23 cellular contexts compared by ENCODE assay signal in the genomic region with DNA sequence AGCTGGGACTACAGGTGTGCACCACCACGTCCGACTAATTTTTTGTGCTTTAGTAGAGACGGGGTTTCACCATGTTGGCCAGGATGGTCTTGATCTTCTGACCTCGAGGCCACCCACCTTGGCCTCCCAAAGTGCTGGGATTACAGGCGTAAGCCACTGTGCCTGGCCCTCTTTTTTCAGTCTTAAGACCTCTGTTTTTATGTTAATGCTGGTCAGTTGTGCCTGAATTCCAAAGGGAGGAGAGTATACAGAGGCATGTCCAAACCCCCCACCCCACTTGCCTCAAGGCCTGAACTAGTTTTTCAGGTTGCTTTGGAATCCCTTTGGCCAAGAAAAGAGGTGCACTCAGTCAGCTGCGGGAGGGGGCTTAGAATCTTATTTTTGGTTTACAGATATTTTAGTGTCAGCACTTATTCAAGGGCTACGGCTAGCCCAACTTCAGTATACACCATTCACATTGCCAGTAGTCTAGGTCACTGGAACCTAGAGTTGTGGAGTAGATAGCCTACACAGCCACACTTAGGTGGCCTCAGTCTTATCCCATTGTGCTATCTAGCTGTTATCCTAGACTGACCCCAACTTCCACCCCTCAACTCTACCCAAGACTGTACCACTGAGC.
A peak's percentile ranks its signal among the peaks of the same experiment; 100 is the strongest.
DNase-seq lines count a peak whose midpoint lies in the region; ATAC-seq, FAIRE-seq and TF ChIP-seq lines count a peak whose summit lies in the region.
"Had no signal": no experiment of that assay in that cellular context is flagged by ENCODE, and none has a peak within 500 bp of the region (broad histone marks: within the 10 kb centered on the region; RNA-seq: fewer than 3 reads in every experiment).

No MANE protein-coding gene starts in this region.

- peaks cover 0 to 4% (median 3%) of the 10 kb centered on the region in 3 experiments; a peak in 2 of 7 replicates for H3K36me3 Mint-ChIP-seq in H9 (ENCODE audit: insufficient read depth in 1 of 3, low read depth in 3 of 3)
- H3K36me3 Mint-ChIP-seq in type B pancreatic cell, result no peaks in the 10 kb centered on the region

- H3K27me3 ChIP-seq in H9 (ENCODE audit: insufficient read depth, low read length) (no peaks in the 10 kb centered on the region), bronchial epithelial cell (ENCODE audit: control insufficient read depth, insufficient read depth, low read length) (no peaks in the 10 kb centered on the region), stomach (no peaks in the 10 kb centered on the region)

- peaks cover 9% of the 10 kb centered on the region; the same call in 1 of the 2 replicates for H3K4me1 ChIP-seq in H9 (ENCODE audit: insufficient read depth, low read length)
- peaks cover 0 to 15% (median 8%) of the 10 kb centered on the region in 4 donors for H3K4me1 ChIP-seq in stomach

- no CpG with 5 or more reads among the region's 7 CpGs for WGBS in H9 (ENCODE audit: extremely low coverage, insufficient read length, low lambda C conversion rate)
- WGBS in stomach, 5 donors, result 85 to 94% (median 93%) methylated on average over 7 of the region's 7 CpGs

- peak overlapping the region; percentile 4 for H3K4me2 ChIP-seq in H9 (ENCODE audit: insufficient read depth, insufficient read length, low read length)

- H3K36me3 ChIP-seq in bronchial epithelial cell (ENCODE audit: control insufficient read depth, insufficient read depth, low read length) (no peaks in the 10 kb centered on the region), stomach (no peaks in the 10 kb centered on the region)

- H3K56ac ChIP-seq in H9 (ENCODE audit: insufficient read length, low read depth, low read length), result no peak overlapping the region

- peak overlapping the region; percentile 82 for H2BK12ac ChIP-seq in H9 (ENCODE audit: insufficient read length, low read depth, low read length)

- no peak overlapping the region for H3T11ph ChIP-seq in H9 (ENCODE audit: low read length)

- intact Hi-C loops in stomach (cut with DNase I; ENCODE audit: low total_unique reads), result no loop called here

- peaks cover 56 to 60% of the 10 kb centered on the region in 2 experiments for H3K4me1 Mint-ChIP-seq in H9
- H3K4me1 Mint-ChIP-seq in type B pancreatic cell (ENCODE audit: unreplicated experiment), result peaks cover 25% of the 10 kb centered on the region

- no peak overlapping the region for H3K4ac ChIP-seq in H9 (ENCODE audit: low read depth, low read length)

- no peak overlapping the region for H4K5ac ChIP-seq in H9 (ENCODE audit: insufficient read length, low read depth, low read length)

- H3K27ac Mint-ChIP-seq in H9 (peak overlapping the region; percentile 14 to 57 (median 42)), type B pancreatic cell (peak overlapping the region; percentile 76)
- H3K27ac Mint-ChIP-seq: CD4-positive, alpha-beta T cell had no signal

- no peak overlapping the region for H3K23ac ChIP-seq in H9 (ENCODE audit: insufficient read length, low read depth, low read length)

- H3K18ac ChIP-seq in H9 (ENCODE audit: insufficient read length, low read depth, low read length), result peak overlapping the region; percentile 61

- H3K27ac ChIP-seq in H9 (ENCODE audit: insufficient read length, low read depth, low read length) (no peak overlapping the region), stomach (no peak overlapping the region)

- no peaks in the 10 kb centered on the region for H3K79me2 ChIP-seq in H9 (ENCODE audit: insufficient read depth, low read length)

- no peaks in the 10 kb centered on the region for H3K27me3 Mint-ChIP-seq in H9 (ENCODE audit: low read depth)
- no peaks in the 10 kb centered on the region for H3K27me3 Mint-ChIP-seq in type B pancreatic cell

- no peak overlapping the region for H2BK15ac ChIP-seq in H9 (ENCODE audit: low read depth, low read length)

- H2BK5ac ChIP-seq in H9 (ENCODE audit: insufficient read length, low read length), result no peak overlapping the region

- no peak overlapping the region for H3K4me3 ChIP-seq in bronchial epithelial cell (ENCODE audit: low read depth, low read length)
- no peak overlapping the region for H3K4me3 ChIP-seq in stomach
- H3K4me3 ChIP-seq: GM12878 had no signal

- H3K4me3 Mint-ChIP-seq in H9, result no peak overlapping the region
- H3K4me3 Mint-ChIP-seq in type B pancreatic cell, result peak overlapping the region; percentile 24
- H3K4me3 Mint-ChIP-seq: CD4-positive, alpha-beta T cell had no signal

- H2AFZ ChIP-seq in H9 (ENCODE audit: low read length), result no peak overlapping the region

- H3K9me3 Mint-ChIP-seq in H9 (no peaks in the 10 kb centered on the region; a peak in 1 of 5 replicates), type B pancreatic cell (no peaks in the 10 kb centered on the region)
- H3K9me3 Mint-ChIP-seq: CD4-positive, alpha-beta T cell had no signal

- peak overlapping the region; percentile 28 for H2BK120ac ChIP-seq in H9 (ENCODE audit: low read depth, low read length, poor library complexity, severe bottlenecking)

- H2BK20ac ChIP-seq in H9 (ENCODE audit: low read depth, low read length, poor library complexity, severe bottlenecking), result no peak overlapping the region

- H3K23me2 ChIP-seq in H9 (ENCODE audit: insufficient read length, low read depth, low read length, poor library complexity, severe bottlenecking), result no peaks in the 10 kb centered on the region

- no peaks in the 10 kb centered on the region for H3K79me1 ChIP-seq in H9 (ENCODE audit: insufficient read depth, low read depth, low read length, poor library complexity, severe bottlenecking)

- peak overlapping the region; percentile 58 for H2AK5ac ChIP-seq in H9 (ENCODE audit: insufficient read length, low read length)

- no peaks in the 10 kb centered on the region for H4K20me1 ChIP-seq in H9 (ENCODE audit: control insufficient read depth, insufficient read depth, insufficient read length)

- peak; percentile 62 for FAIRE-seq in bronchial epithelial cell (lab: Jason Lieb, UNC)
- FAIRE-seq: GM12878 had no signal

- no peak for TF ChIP-seq POLR2A in stomach (IDR thresholded peaks at IDR 0.05)

- TF ChIP-seq CTCF in H9 (conservative IDR thresholded peaks at IDR 0.05) (no peak), bronchial epithelial cell (IDR thresholded peaks at IDR 0.05; ENCODE audit: insufficient read depth, low read length, severe bottlenecking) (no peak), type B pancreatic cell (conservative IDR thresholded peaks at IDR 0.05) (no peak), stomach (IDR thresholded peaks at IDR 0.05) (no peak)

- H4K8ac ChIP-seq in H9 (replicated peaks; ENCODE audit: insufficient read length, low read depth, low read length), result no peak overlapping the region

- no peak overlapping the region for H3K9ac ChIP-seq in H9 (ENCODE audit: extremely low read depth, insufficient read length, low read length)

- no peaks in the 10 kb centered on the region for H3K9me3 ChIP-seq in H9 (ENCODE audit: control insufficient read depth, low read depth, low read length)
- H3K9me3 ChIP-seq in stomach, result no peaks in the 10 kb centered on the region

- ATAC-seq in GM19328 (IDR thresholded peaks at IDR 0.05; ENCODE audit: unreplicated experiment) (no peak), HG03439 (IDR thresholded peaks at IDR 0.05; ENCODE audit: unreplicated experiment) (no peak)
- ATAC-seq: GM12878, PC-3 had no signal

- TF ChIP-seq EP300 in stomach (IDR thresholded peaks at IDR 0.05), result no peak

- H4K91ac ChIP-seq in H9 (ENCODE audit: insufficient read length, low read depth, low read length), result no peak overlapping the region

- DNase-seq in H9 (no peak), bronchial epithelial cell (ENCODE audit: low read depth) (no peak), islet precursor cell (peak; percentile 86), type B pancreatic cell (ENCODE audit: extremely low spot score, unreplicated experiment) (no peak), stomach (no peak)
- DNase-seq: CD4-positive, alpha-beta T cell; COR-L47; DMS 273 treated with DMSO at 0.1 percent for 48 hours; DMS79 treated with DMSO at 0.1 percent for 48 hours; GOT3; KG1; NCI-H1092; NCI-H1436; NCI-H187 treated with DMSO at 0.1 percent for 48 hours; NCI-H2107; NCI-H446 treated with DMSO at 0.1 percent for 48 hours; NCI-H526 treated with DMSO at 0.1 percent for 48 hours; PC-3; RPMI8226; SHP77 had no signal

- peak overlapping the region; percentile 39; the same call in 1 of the 2 replicates for H3K14ac ChIP-seq in H9 (ENCODE audit: insufficient read depth, low read length)
